Comparison of ENCODE assay signal across 21 cellular contexts in the genomic region with DNA sequence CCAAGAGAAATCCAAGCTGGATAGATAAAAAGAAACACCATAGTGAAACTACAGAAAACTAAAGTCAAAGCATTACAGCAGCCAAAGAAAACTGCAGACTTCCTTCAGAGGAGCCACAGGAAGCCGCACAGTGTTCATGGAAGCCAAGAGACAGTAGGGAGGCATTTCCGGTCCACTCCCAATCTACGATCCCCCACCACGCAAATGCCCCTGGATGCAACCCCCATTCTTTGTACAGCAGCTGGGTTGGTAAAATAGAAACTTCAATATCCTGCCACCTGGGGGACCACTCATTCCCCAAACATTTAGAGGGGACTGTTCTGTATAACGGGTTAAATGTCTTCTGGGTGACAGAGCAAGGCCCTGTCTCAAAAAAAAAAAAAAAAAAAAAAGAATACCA. TPM values are rescaled to one million over a fixed set of nuclear protein-coding genes. Genes with fewer than 3 reads are reported as not detected.
DNase-seq lines count a peak whose midpoint lies in the region; ATAC-seq, FAIRE-seq and TF ChIP-seq lines count a peak whose summit lies in the region.
"Had no signal": no experiment of that assay in that cellular context is flagged by ENCODE, and none has a peak within 500 bp of the region (broad histone marks: within the 10 kb centered on the region; RNA-seq: fewer than 3 reads in every experiment).

No MANE protein-coding gene starts in this region.

- H3K27ac Mint-ChIP-seq in activated naive CD4-positive, alpha-beta T cell treated with anti-CD3 and anti-CD28 coated beads for 36 hours: no peak overlapping the region
- no peak overlapping the region for H3K27ac Mint-ChIP-seq in Calu3 (ENCODE audit: unreplicated experiment)
- H3K27ac Mint-ChIP-seq: activated B cell treated with CpG ODN at 0.5 μM for 24 hours; activated naive CD4-positive, alpha-beta T cell treated with anti-CD3 and anti-CD28 coated beads, Interleukin-2, amount 10 ng/mL, durations not matched to agents 7 days and 5 days; HFFc6; IgD-negative memory B cell had no signal

- H3K27me3 ChIP-seq in bronchial epithelial cell (ENCODE audit: control insufficient read depth, insufficient read depth, low read length): no peaks in the 10 kb centered on the region

- H3K27me3 Mint-ChIP-seq in activated naive CD4-positive, alpha-beta T cell treated with anti-CD3 and anti-CD28 coated beads for 36 hours (ENCODE audit: low read depth): peaks cover 7% of the 10 kb centered on the region
- H3K27me3 Mint-ChIP-seq in Calu3 (ENCODE audit: unreplicated experiment): peaks cover 43% of the 10 kb centered on the region

- no peak for FAIRE-seq in bronchial epithelial cell (lab: Jason Lieb, UNC)

- H3K4me3 ChIP-seq in LNCaP clone FGC (ENCODE audit: low read depth, low read length) (no peak overlapping the region), bronchial epithelial cell (ENCODE audit: low read depth, low read length) (no peak overlapping the region)
- H3K4me3 ChIP-seq: left lung, smooth muscle cell, upper lobe of right lung had no signal

- no peak for ATAC-seq in GM18502 (IDR thresholded peaks at IDR 0.05; ENCODE audit: poor library complexity, unreplicated experiment)
- ATAC-seq: left lung, Panc1, upper lobe of right lung had no signal

- H3K9me3 Mint-ChIP-seq in activated naive CD4-positive, alpha-beta T cell treated with anti-CD3 and anti-CD28 coated beads for 36 hours: no peaks in the 10 kb centered on the region
- H3K9me3 Mint-ChIP-seq in Calu3 (ENCODE audit: low read depth, unreplicated experiment): no peaks in the 10 kb centered on the region
- H3K9me3 Mint-ChIP-seq: activated B cell treated with CpG ODN at 0.5 μM for 24 hours; activated naive CD4-positive, alpha-beta T cell treated with anti-CD3 and anti-CD28 coated beads, Interleukin-2, amount 10 ng/mL, durations not matched to agents 7 days and 5 days had no signal

- no peaks in the 10 kb centered on the region for H3K36me3 Mint-ChIP-seq in activated naive CD4-positive, alpha-beta T cell treated with anti-CD3 and anti-CD28 coated beads for 36 hours (ENCODE audit: low read depth)
- H3K36me3 Mint-ChIP-seq in Calu3 (ENCODE audit: insufficient read depth, unreplicated experiment): no peaks in the 10 kb centered on the region
- H3K36me3 Mint-ChIP-seq: activated naive CD4-positive, alpha-beta T cell treated with anti-CD3 and anti-CD28 coated beads, Interleukin-2, amount 10 ng/mL, durations not matched to agents 7 days and 5 days; IgD-negative memory B cell had no signal

- TF ChIP-seq CTCF in LNCaP clone FGC (IDR thresholded peaks at IDR 0.05; ENCODE audit: control insufficient read depth, extremely low read depth, insufficient read depth): peak; percentile 17; the same call in 1 of the 2 replicates
- peak; percentile 24 for TF ChIP-seq CTCF in bronchial epithelial cell (IDR thresholded peaks at IDR 0.05; ENCODE audit: insufficient read depth, low read length, severe bottlenecking)
- no peak for TF ChIP-seq CTCF in Calu3 (IDR thresholded peaks at IDR 0.05; ENCODE audit: unreplicated experiment)

- no peaks in the 10 kb centered on the region for H3K4me1 Mint-ChIP-seq in activated naive CD4-positive, alpha-beta T cell treated with anti-CD3 and anti-CD28 coated beads for 36 hours (ENCODE audit: low read depth)
- no peaks in the 10 kb centered on the region for H3K4me1 Mint-ChIP-seq in Calu3 (ENCODE audit: low read depth, unreplicated experiment)
- H3K4me1 Mint-ChIP-seq: activated B cell treated with CpG ODN at 0.5 μM for 24 hours; activated naive CD4-positive, alpha-beta T cell treated with anti-CD3 and anti-CD28 coated beads, Interleukin-2, amount 10 ng/mL, durations not matched to agents 7 days and 5 days; IgD-negative memory B cell had no signal

- no TSS peak for BruUV-seq in Calu3 (replicated peaks; lab: Mats Ljungman, UMichigan)

- CTCF ChIA-PET in activated naive CD4-positive, alpha-beta T cell treated with anti-CD3 and anti-CD28 coated beads for 36 hours (lab: Charles Lee): interaction anchor here (0.6 to 0.9 kb wide), 2 partner anchors 13 to 487 kb away, joined by 3 read pairs; no protein-coding TSS in a partner anchor
- CTCF ChIA-PET in Calu3 (lab: Charles Lee): interaction anchor here (0.7 kb wide), 1 partner anchor 195 kb away, joined by 3 read pairs; no protein-coding TSS in a partner anchor

- DNase-seq in activated naive CD4-positive, alpha-beta T cell treated with Interleukin-2 at 50 U/mL for 16 hours: peak; percentile 17
- DNase-seq in activated naive CD4-positive, alpha-beta T cell treated with anti-CD3 and anti-CD28 coated beads for 36 hours: no peak
- DNase-seq in LNCaP clone FGC (ENCODE audit: low read depth) (no peak), bronchial epithelial cell (ENCODE audit: low read depth) (peak; percentile 14), pulmonary artery endothelial cell (ENCODE audit: low read depth, low spot score) (peak; percentile 79), Calu3 (no peak), NCI-H2171 (lab: John Stamatoyannopoulos, UW) (no peak)
- DNase-seq: activated B cell treated with CpG ODN at 0.5 μM for 24 hours; activated naive CD4-positive, alpha-beta T cell treated with anti-CD3 and anti-CD28 coated beads, Interleukin-2, amount 10 ng/mL, durations not matched to agents 7 days and 5 days; caudate nucleus; effector memory CD4-positive, alpha-beta T cell; HFFc6; left lung; NCI-H446; stimulated activated naive CD4-positive, alpha-beta T cell; upper lobe of right lung had no signal

- H3K4me3 Mint-ChIP-seq in activated naive CD4-positive, alpha-beta T cell treated with anti-CD3 and anti-CD28 coated beads for 36 hours: no peak overlapping the region
- H3K4me3 Mint-ChIP-seq in Calu3 (ENCODE audit: low read depth, unreplicated experiment): no peak overlapping the region
- H3K4me3 Mint-ChIP-seq: activated B cell treated with CpG ODN at 0.5 μM for 24 hours; activated naive CD4-positive, alpha-beta T cell treated with anti-CD3 and anti-CD28 coated beads, Interleukin-2, amount 10 ng/mL, durations not matched to agents 7 days and 5 days; HFFc6; IgD-negative memory B cell had no signal

- H3K36me3 ChIP-seq in bronchial epithelial cell (ENCODE audit: control insufficient read depth, insufficient read depth, low read length): no peaks in the 10 kb centered on the region
- H3K36me3 ChIP-seq: left lung, upper lobe of right lung had no signal

- intact Hi-C loops in activated naive CD4-positive, alpha-beta T cell treated with anti-CD3 and anti-CD28 coated beads for 36 hours (cut with micrococcal nuclease): no loop called here
- intact Hi-C loops in Calu3 (cut with micrococcal nuclease; ENCODE audit: unreplicated experiment): no loop called here

RNA-seq across cellular contexts. Expression of gene TSPEAR, which starts 43.9 kb away (rescaled TPM):
- total RNA-seq in activated naive CD4-positive, alpha-beta T cell treated with anti-CD3 and anti-CD28 coated beads for 36 hours: not detected
- total RNA-seq in bronchial epithelial cell (not detected in 2 replicates), pulmonary artery endothelial cell (not detected in 2 replicates), Calu3 (2022) (not detected in 2 replicates)
- total RNA-seq: activated B cell treated with CpG ODN at 0.5 μM for 24 hours, fibroblast of villous mesenchyme, HFFc6, smooth muscle cell had no signal

RNA-seq across cellular contexts. Expression of gene UBE2G2, which starts 46.4 kb away (rescaled TPM):
- total RNA-seq in activated naive CD4-positive, alpha-beta T cell treated with anti-CD3 and anti-CD28 coated beads for 36 hours: 10 to 100 TPM; 94.0 to 95.2 TPM
- total RNA-seq in bronchial epithelial cell (67.4 and 70.0 TPM in 2 replicates), pulmonary artery endothelial cell (105 and 197 TPM in 2 replicates), Calu3 (2022) (61.7 and 70.8 TPM in 2 replicates)

RNA-seq across cellular contexts. Expression of gene KRTAP10-12, which starts 58.3 kb away (rescaled TPM):
- not detected for total RNA-seq in activated naive CD4-positive, alpha-beta T cell treated with anti-CD3 and anti-CD28 coated beads for 36 hours
- total RNA-seq in bronchial epithelial cell (not detected in 2 replicates), pulmonary artery endothelial cell (not detected in 2 replicates), Calu3 (2022) (not detected in 2 replicates)
- total RNA-seq: activated B cell treated with CpG ODN at 0.5 μM for 24 hours, fibroblast of villous mesenchyme, HFFc6, left lung, smooth muscle cell, upper lobe of right lung had no signal

Comparison
In these comparisons a context has a peak if more than half of its experiments do, and no peak if none do; other contexts are left out.
1. DNase-seq: peak in activated naive CD4-positive, alpha-beta T cell treated with Interleukin-2 at 50 U/mL for 16 hours (single experiment), bronchial epithelial cell (single experiment) and pulmonary artery endothelial cell (single experiment); none in activated naive CD4-positive, alpha-beta T cell treated with anti-CD3 and anti-CD28 coated beads for 36 hours (single experiment), LNCaP clone FGC (single experiment), Calu3 (single experiment) and NCI-H2171 (single experiment).